Comparison of ENCODE assay signal across 20 cellular contexts in the genomic region with DNA sequence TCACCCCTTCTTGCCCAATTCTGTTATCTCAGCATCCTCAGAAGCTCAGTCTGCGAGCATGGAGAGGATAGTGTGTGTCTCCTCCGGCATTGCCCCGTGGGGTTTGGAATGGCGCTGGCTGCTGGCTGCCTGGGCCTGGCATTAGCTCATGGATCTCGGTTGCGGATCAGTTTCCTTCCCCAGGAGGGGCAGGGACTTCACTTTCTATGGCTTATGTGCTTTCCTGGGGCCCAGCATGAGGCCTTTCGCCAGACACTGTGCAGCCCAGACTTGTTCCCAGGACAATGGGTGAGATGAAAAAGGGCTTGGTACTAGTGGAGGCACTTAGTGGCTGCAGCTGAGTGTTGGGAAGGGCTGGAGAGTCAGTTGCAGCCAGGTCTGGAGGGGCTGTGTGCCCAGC.
DNase-seq lines count a peak whose midpoint lies in the region; ATAC-seq and TF ChIP-seq lines count a peak whose summit lies in the region.
"Had no signal": no experiment of that assay in that cellular context is flagged by ENCODE, and none has a peak within 500 bp of the region (broad histone marks: within the 10 kb centered on the region; RNA-seq: fewer than 3 reads in every experiment).

No MANE protein-coding gene starts in this region.

- H3K4me3 ChIP-seq in fibroblast of the aortic adventitia (ENCODE audit: low read depth, low read length): no peak overlapping the region
- H3K4me3 ChIP-seq: left ventricle myocardium inferior, mucosa of descending colon, stomach had no signal

- no peak for TF ChIP-seq CTCF in fibroblast of the aortic adventitia (IDR thresholded peaks at IDR 0.05; ENCODE audit: insufficient read depth, low read length)
- TF ChIP-seq CTCF in osteocyte (IDR thresholded peaks at IDR 0.05): no peak

- ATAC-seq in GM19467 (IDR thresholded peaks at IDR 0.05; ENCODE audit: unreplicated experiment): no peak
- ATAC-seq: activated CD4-positive, alpha-beta T cell treated with anti-CD3 and anti-CD28 coated beads for 36 hours; activated naive CD4-positive, alpha-beta T cell treated with anti-CD3 and anti-CD28 coated beads, Interleukin-2, amount 50 U/mL, for 72 hours; activated T-cell treated with anti-CD3 and anti-CD28 coated beads, Interleukin-2, amount 50 U/mL, for 72 hours; mucosa of descending colon had no signal

- DNase-seq in DMS 273 (lab: John Stamatoyannopoulos, UW; ENCODE audit: unreplicated experiment): peak; percentile 28
- no peak for DNase-seq in DMS 273 treated with DMSO at 0.1 percent for 48 hours (lab: John Stamatoyannopoulos, UW)
- DNase-seq in NCI-H345 treated with DMSO at 0.1 percent for 48 hours (lab: John Stamatoyannopoulos, UW; ENCODE audit: unreplicated experiment): peak; percentile 44
- peak; percentile 43 for DNase-seq in fibroblast of the aortic adventitia (ENCODE audit: low read depth)
- DNase-seq in osteocyte (ENCODE audit: extremely low spot score, unreplicated experiment): no peak
- no peak for DNase-seq in cortex of kidney (lab: John Stamatoyannopoulos, UW)
- DNase-seq in HuH-7 (ENCODE audit: low spot score): no peak
- DNase-seq: activated CD4-positive, alpha-beta T cell treated with anti-CD3 and anti-CD28 coated beads for 36 hours; activated T-cell treated with anti-CD3 and anti-CD28 coated beads, Interleukin-2, amount 50 U/mL, for 72 hours; AML-193; left ventricle myocardium inferior; NCI-H1436; NCI-H446 treated with DMSO at 0.1 percent for 48 hours; stimulated activated CD4-positive, alpha-beta T cell treated with anti-CD3 and anti-CD28 coated beads, Interleukin-4, amount 100 ng/mL, for 4 hours; stomach; SW 1271 had no signal

- no peaks in the 10 kb centered on the region for H3K36me3 Mint-ChIP-seq in osteocyte (ENCODE audit: unreplicated experiment)
- H3K36me3 Mint-ChIP-seq: activated naive CD4-positive, alpha-beta T cell treated with anti-CD3 and anti-CD28 coated beads, Interleukin-2, amount 50 U/mL, for 72 hours had no signal

- no peaks in the 10 kb centered on the region for H3K9me3 Mint-ChIP-seq in osteocyte (ENCODE audit: unreplicated experiment)
- H3K9me3 Mint-ChIP-seq: activated naive CD4-positive, alpha-beta T cell treated with anti-CD3 and anti-CD28 coated beads, Interleukin-2, amount 50 U/mL, for 72 hours; activated T-cell treated with anti-CD3 and anti-CD28 coated beads, Interleukin-2, amount 50 U/mL, for 72 hours; type B pancreatic cell had no signal

- peak overlapping the region; percentile 11 for H3K27ac Mint-ChIP-seq in osteocyte (ENCODE audit: unreplicated experiment)
- H3K27ac Mint-ChIP-seq: activated CD4-positive, alpha-beta T cell treated with anti-CD3 and anti-CD28 coated beads for 36 hours; activated naive CD4-positive, alpha-beta T cell treated with anti-CD3 and anti-CD28 coated beads, Interleukin-2, amount 50 U/mL, for 72 hours; activated T-cell treated with anti-CD3 and anti-CD28 coated beads, Interleukin-2, amount 50 U/mL, for 72 hours; type B pancreatic cell had no signal

- H3K4me3 Mint-ChIP-seq in osteocyte (ENCODE audit: unreplicated experiment): no peak overlapping the region
- H3K4me3 Mint-ChIP-seq: activated CD4-positive, alpha-beta T cell treated with anti-CD3 and anti-CD28 coated beads for 36 hours; activated T-cell treated with anti-CD3 and anti-CD28 coated beads, Interleukin-2, amount 50 U/mL, for 72 hours; type B pancreatic cell had no signal

- no peaks in the 10 kb centered on the region for H3K27me3 Mint-ChIP-seq in osteocyte (ENCODE audit: unreplicated experiment)

- H3K4me1 Mint-ChIP-seq in osteocyte (ENCODE audit: unreplicated experiment): peaks cover 25% of the 10 kb centered on the region
- H3K4me1 Mint-ChIP-seq: activated CD4-positive, alpha-beta T cell treated with anti-CD3 and anti-CD28 coated beads for 36 hours had no signal

Comparison
In these comparisons a context has a peak if more than half of its experiments do, and no peak if none do; other contexts are left out.
1. DNase-seq: peak in DMS 273 (single experiment), NCI-H345 treated with DMSO at 0.1 percent for 48 hours (single experiment) and fibroblast of the aortic adventitia (single experiment); none in DMS 273 treated with DMSO at 0.1 percent for 48 hours (single experiment), osteocyte (single experiment), cortex of kidney (single experiment) and HuH-7 (single experiment).